15 cellular contexts compared by ENCODE assay signal in the genomic region with DNA sequence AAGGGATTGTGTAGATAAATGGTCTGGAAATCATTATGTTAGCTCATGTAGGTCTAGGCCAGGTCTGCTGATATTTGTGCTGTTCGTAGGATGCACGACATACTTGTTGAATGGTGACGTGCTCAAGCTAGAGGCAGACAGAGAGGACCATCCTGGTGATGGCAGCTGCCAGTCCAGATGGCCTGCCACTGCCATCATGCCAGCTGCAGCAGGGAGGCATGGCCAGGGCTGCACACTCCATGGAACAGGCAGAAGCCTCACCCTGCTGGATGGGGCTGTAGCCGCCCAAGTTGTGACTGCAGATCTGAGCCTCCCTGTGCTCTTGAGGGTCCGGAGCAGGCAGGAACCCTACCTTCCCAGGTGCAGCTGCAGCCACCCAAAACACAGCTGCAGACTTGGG.
DNase-seq lines count a peak whose midpoint lies in the region; ATAC-seq and TF ChIP-seq lines count a peak whose summit lies in the region.
"Had no signal": no experiment of that assay in that cellular context is flagged by ENCODE, and none has a peak within 500 bp of the region (broad histone marks: within the 10 kb centered on the region; RNA-seq: fewer than 3 reads in every experiment).

No MANE protein-coding gene starts in this region.

- no peak overlapping the region for H3K4me3 ChIP-seq in coronary artery

- DNase-seq in G401 (ENCODE audit: low spot score), result peak; percentile 3
- DNase-seq in NCI-H524 (lab: John Stamatoyannopoulos, UW), result peak; percentile 78 to 93
- peak; percentile 16 to 87 (median 68) for DNase-seq in head of caudate nucleus
- DNase-seq in pons (ENCODE audit: low spot score), result peak; percentile 64
- DNase-seq in activated CD4-positive, alpha-beta T cell treated with anti-CD3 and anti-CD28 coated beads, Interleukin-2, amount 50 U/mL, for 48 hours, result no peak
- no peak for DNase-seq in coronary artery (ENCODE audit: low spot score)
- no peak for DNase-seq in NCI-H2196 (lab: John Stamatoyannopoulos, UW; ENCODE audit: unreplicated experiment)
- DNase-seq: AML-193; CD4-positive, CD25-positive, alpha-beta regulatory T cell; DMS79; GOT3; NCI-H1436; NCI-H82; SIG-M5 had no signal

- no peak overlapping the region for H3K27ac ChIP-seq in coronary artery

- in situ Hi-C loops in G401 (cut with HindIII; ENCODE audit: low sequenced_read_pairs), result no loop called here

- intact Hi-C loops in head of caudate nucleus (cut with DNase I), result no loop called here

- no peak for ATAC-seq in HG03442 (IDR thresholded peaks at IDR 0.05; ENCODE audit: unreplicated experiment)

- TF ChIP-seq CTCF in coronary artery (IDR thresholded peaks at IDR 0.05), result no peak

Comparison
In these comparisons a context has a peak if more than half of its experiments do, and no peak if none do; other contexts are left out.
1. DNase-seq: peak in G401 (single experiment), NCI-H524 (2 of 2), head of caudate nucleus (42 of 42) and pons (single experiment); none in activated CD4-positive, alpha-beta T cell treated with anti-CD3 and anti-CD28 coated beads, Interleukin-2, amount 50 U/mL, for 48 hours (0 of 2), coronary artery (single experiment) and NCI-H2196 (single experiment).